In the genomic region with DNA sequence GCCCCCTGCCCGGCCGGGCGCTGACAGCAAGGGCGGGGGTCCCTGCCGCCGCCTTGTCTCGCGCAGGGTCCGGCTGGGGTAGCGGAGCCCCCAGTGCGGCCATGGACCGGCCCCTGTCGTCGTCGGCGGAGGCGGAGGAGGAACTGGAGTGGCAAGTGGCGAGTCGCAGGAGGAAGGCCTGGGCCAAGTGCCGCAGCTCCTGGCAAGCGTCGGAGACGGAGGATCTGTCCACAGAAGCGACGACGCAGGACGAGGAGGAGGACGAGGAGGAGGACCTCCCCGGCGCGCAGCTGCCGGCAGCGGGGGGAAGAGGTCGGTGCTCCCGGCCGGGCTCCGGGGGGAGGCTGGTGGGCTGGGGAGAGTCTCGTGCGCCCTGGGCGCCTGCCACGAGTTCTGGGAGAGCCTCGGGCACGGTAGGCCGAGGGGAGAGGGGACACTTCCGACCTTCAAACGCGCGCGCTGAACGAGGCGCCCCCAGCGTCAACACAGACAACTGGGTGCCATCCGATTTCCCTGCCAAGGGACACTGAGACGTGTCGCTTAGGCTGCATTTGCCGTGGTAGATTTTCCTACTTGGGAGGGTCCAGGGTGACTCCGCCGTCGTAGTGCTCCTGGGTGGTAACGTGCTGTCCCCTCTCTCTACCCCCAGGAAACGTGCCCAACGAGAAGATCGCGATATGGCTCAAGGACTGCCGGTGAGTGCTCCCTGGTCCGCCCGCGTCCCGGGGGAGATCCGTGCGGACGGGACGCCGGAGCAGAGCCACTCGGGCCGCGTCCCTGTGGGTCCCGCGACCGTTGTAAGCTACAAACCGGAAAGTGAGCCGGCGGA, we compare ENCODE assay signal across 8 cellular contexts. TPM values are rescaled to one million over a fixed set of nuclear protein-coding genes. Genes with fewer than 3 reads are reported as not detected.
A peak's percentile ranks its signal among the peaks of the same experiment; 100 is the strongest.
DNase-seq lines count a peak whose midpoint lies in the region; ATAC-seq and TF ChIP-seq lines count a peak whose summit lies in the region.

No MANE protein-coding gene starts in this region.

- no peaks in the 10 kb centered on the region for H3K9me3 ChIP-seq in DND-41 (ENCODE audit: insufficient read depth, low read length, severe bottlenecking)
- no peaks in the 10 kb centered on the region for H3K9me3 ChIP-seq in HUES48 (ENCODE audit: control insufficient read depth, insufficient read depth, low read length)
- H3K9me3 ChIP-seq in neural progenitor cell (ENCODE audit: low read depth) = no peaks in the 10 kb centered on the region
- H3K9me3 ChIP-seq in suprapubic skin = no peaks in the 10 kb centered on the region

- H3K27me3 ChIP-seq in DND-41 (ENCODE audit: insufficient read depth, low read length, poor library complexity) = no peaks in the 10 kb centered on the region
- H3K27me3 ChIP-seq in HUES48 (ENCODE audit: control insufficient read depth, insufficient read depth, low read length) = peaks cover 12% of the 10 kb centered on the region
- peaks cover 22% of the 10 kb centered on the region for H3K27me3 ChIP-seq in neural progenitor cell
- no peaks in the 10 kb centered on the region for H3K27me3 ChIP-seq in suprapubic skin

- H4K20me1 ChIP-seq in DND-41 (ENCODE audit: insufficient read depth, low read length) (peaks cover 8% of the 10 kb centered on the region; the same call in 1 of the 2 replicates), neural progenitor cell (ENCODE audit: low read depth) (no peaks in the 10 kb centered on the region)

- H3K79me2 ChIP-seq in DND-41 (ENCODE audit: insufficient read depth, low read length) (peaks cover 54% of the 10 kb centered on the region), neural progenitor cell (ENCODE audit: low read depth) (peaks cover 3% of the 10 kb centered on the region)

- peak overlapping the region; percentile 94 for H3K27ac ChIP-seq in DND-41 (ENCODE audit: low read length)
- peak overlapping the region; percentile 77 for H3K27ac ChIP-seq in HUES48 (ENCODE audit: low read depth, low read length)
- H3K27ac ChIP-seq in RWPE1 = peak overlapping the region; percentile 96
- peak overlapping the region; percentile 64 for H3K27ac ChIP-seq in neural progenitor cell
- peak overlapping the region; percentile 99 for H3K27ac ChIP-seq in suprapubic skin

- H3K27ac Mint-ChIP-seq in neural progenitor cell = peak overlapping the region; percentile 98

- DNase-seq in DND-41 (peak; percentile 75), RWPE1 (ENCODE audit: low spot score) (peak; percentile 39), fibroblast of villous mesenchyme (ENCODE audit: low read depth) (peak; percentile 71), neural progenitor cell (ENCODE audit: low spot score) (peak; percentile 80), suprapubic skin (ENCODE audit: low spot score in 2 of 2) (peak; percentile 86 to 88)
- peak; percentile 48 for DNase-seq in activated T-helper 9 cell treated with anti-CD3 and anti-CD28 coated beads, Interleukin-2, amount 50 U/mL, for 16 hours (ENCODE audit: low read depth)

- ATAC-seq in DND-41 (ENCODE audit: insufficient read depth, low read depth) (peak; percentile 72), GM21447 (IDR thresholded peaks at IDR 0.05; ENCODE audit: unreplicated experiment) (peak; percentile 65)

- H3K4me3 ChIP-seq in DND-41 (ENCODE audit: low read depth in 1 of 2, low read length in 2 of 2) (peak overlapping the region; percentile 51 to 73), HUES48 (ENCODE audit: low read depth, low read length) (peak overlapping the region; percentile 86), fibroblast of villous mesenchyme (ENCODE audit: low read depth, low read length) (peak overlapping the region; percentile 94), neural progenitor cell (peak overlapping the region; percentile 89), suprapubic skin (peak overlapping the region; percentile 93)

- H3K36me3 Mint-ChIP-seq in neural progenitor cell = peaks cover 4% of the 10 kb centered on the region

- no peak for TF ChIP-seq POLR2A in suprapubic skin (IDR thresholded peaks at IDR 0.05)

- TF ChIP-seq EP300 in suprapubic skin (IDR thresholded peaks at IDR 0.05) = no peak

- H3K9ac ChIP-seq in DND-41 (ENCODE audit: low read depth, low read length) (peak overlapping the region; percentile 80), HUES48 (ENCODE audit: low read depth, low read length) (peak overlapping the region; percentile 64), neural progenitor cell (peak overlapping the region; percentile 1)

- CTCF ChIA-PET in RWPE1 (lab: Yijun Ruan, JAX) = interaction anchor here (0.7 to 1.2 kb wide), 3 partner anchors 10 to 185 kb away, joined by 3 to 4 read pairs (median 3); no protein-coding TSS in a partner anchor

- peak overlapping the region; percentile 99 for H3K4me3 Mint-ChIP-seq in neural progenitor cell

- H2AFZ ChIP-seq in DND-41 (ENCODE audit: low read depth, low read length) = peak overlapping the region; percentile 85
- H2AFZ ChIP-seq in neural progenitor cell (replicated peaks) = peak overlapping the region; percentile 95

- H3K27me3 Mint-ChIP-seq in neural progenitor cell (ENCODE audit: insufficient read depth, low read depth) = peaks cover 2% of the 10 kb centered on the region

- WGBS in suprapubic skin = under 1% methylated on average over 19 of the region's 83 CpGs

- H3F3A ChIP-seq in neural progenitor cell (ENCODE audit: low read depth) = peaks cover 15% of the 10 kb centered on the region

- H3K9me3 Mint-ChIP-seq in neural progenitor cell = no peaks in the 10 kb centered on the region

- H3K4me2 ChIP-seq in DND-41 (ENCODE audit: insufficient read depth, low read length) (peak overlapping the region; percentile 77), neural progenitor cell (peak overlapping the region; percentile 94)

- TF ChIP-seq CTCF in DND-41 (IDR thresholded peaks at IDR 0.05; ENCODE audit: borderline replicate concordance, extremely low read depth, low read length, poor library complexity, severe bottlenecking) (peak; percentile 60), RWPE1 (conservative IDR thresholded peaks at IDR 0.05; ENCODE audit: low read depth) (0 out of 2 replicates have a peak, but pooled peaks have one; percentile 8), fibroblast of villous mesenchyme (IDR thresholded peaks at IDR 0.05; ENCODE audit: insufficient read depth, low read depth, low read length) (no peak), neural progenitor cell (IDR thresholded peaks at IDR 0.05) (peak; percentile 38), suprapubic skin (IDR thresholded peaks at IDR 0.05) (peak in 1 of 2 donors; percentile 7)

- peaks cover 31% of the 10 kb centered on the region for H3K4me1 Mint-ChIP-seq in neural progenitor cell

- POLR2A ChIA-PET in RWPE1 (lab: Yijun Ruan, JAX; ENCODE audit: low non-redundant PET) = interaction anchor here (0.6 kb wide), 1 partner anchor 85 kb away, joined by 3 read pairs; no protein-coding TSS in a partner anchor

- H3K36me3 ChIP-seq in DND-41 (ENCODE audit: insufficient read depth, low read length) (peaks cover 35% of the 10 kb centered on the region), HUES48 (ENCODE audit: control insufficient read depth, insufficient read depth, low read length) (no peaks in the 10 kb centered on the region), neural progenitor cell (no peaks in the 10 kb centered on the region), suprapubic skin (no peaks in the 10 kb centered on the region)

- H3K4me1 ChIP-seq in DND-41 (ENCODE audit: insufficient read depth, low read length) (peaks cover 48% of the 10 kb centered on the region), HUES48 (ENCODE audit: control insufficient read depth, insufficient read depth, low read length) (peaks cover 3% of the 10 kb centered on the region; the same call in 1 of the 2 replicates), neural progenitor cell (peaks cover 9% of the 10 kb centered on the region), suprapubic skin (peaks cover 36% of the 10 kb centered on the region)

RNA-seq across cellular contexts. Expression of a gene that starts 0.7 kb away (rescaled TPM):
- total RNA-seq in fibroblast of villous mesenchyme (213 and 301 TPM in 2 replicates), neural progenitor cell (ENCODE audit: low replicate concordance) (27.3 and 40.4 TPM in 2 replicates), suprapubic skin (100 to 1,000 TPM; 172 to 288 (median 242) TPM)

Comparison
In these comparisons a context has a peak if more than half of its experiments do, and no peak if none do; other contexts are left out.
1. Peak in every context shown above with its lines: DNase-seq, ATAC-seq, H3K4me3 ChIP-seq and H3K27ac ChIP-seq.
2. H3K9ac ChIP-seq: peak in every context shown above with its lines; median percentile 80 in DND-41; 64 in HUES48; 1 in neural progenitor cell.